8 cellular contexts compared by ENCODE assay signal in genomic region chr1:209648931-209649776, GRCh38. TPM values are rescaled to one million over a fixed set of nuclear protein-coding genes. Genes with fewer than 3 reads are reported as not detected.
DNase-seq lines count a peak whose midpoint lies in the region; ATAC-seq and TF ChIP-seq lines count a peak whose summit lies in the region.

No MANE protein-coding gene starts in this region.

- peak; percentile 66 for DNase-seq in AG08396 (ENCODE audit: low spot score)
- peak; percentile 11 for DNase-seq in LNCaP clone FGC (ENCODE audit: low read depth)
- DNase-seq in NCI-H82 (lab: John Stamatoyannopoulos, UW): no peak
- no peak for DNase-seq in DMS79 treated with DMSO at 0.1 percent for 48 hours (lab: John Stamatoyannopoulos, UW)
- DNase-seq in stimulated activated CD8-positive, alpha-beta memory T cell treated with anti-CD3 and anti-CD28 coated beads, Interleukin-4, amount 100 ng/mL, for 48 hours: no peak

- WGBS in mesodermal cell (ENCODE audit: insufficient coverage in 2 of 2), 2 experiments: 72 to 77% methylated on average over 1 to 2 of the region's 6 CpGs

- no peaks in the 10 kb centered on the region for H3K36me3 Mint-ChIP-seq in brain

- peaks cover 75% of the 10 kb centered on the region for H3K4me1 Mint-ChIP-seq in brain

- no peak for ATAC-seq in HG03159 (IDR thresholded peaks at IDR 0.05; ENCODE audit: unreplicated experiment)

- peaks cover 3% of the 10 kb centered on the region for H3K27me3 Mint-ChIP-seq in brain

- H3K9me3 Mint-ChIP-seq in brain: no peaks in the 10 kb centered on the region

- H3K27ac ChIP-seq in mesodermal cell (ENCODE audit: low read depth, low read length, severe bottlenecking): peak overlapping the region; percentile 13

- H3K36me3 ChIP-seq in mesodermal cell (ENCODE audit: control insufficient read depth, insufficient read depth, low read length): no peaks in the 10 kb centered on the region

- H3K9me3 ChIP-seq in mesodermal cell (ENCODE audit: control insufficient read depth, low read length): no peaks in the 10 kb centered on the region

- H3K4me3 Mint-ChIP-seq in brain: peak overlapping the region in 1 of 5 experiments; percentile 24

- TF ChIP-seq CTCF in LNCaP clone FGC (IDR thresholded peaks at IDR 0.05; ENCODE audit: control insufficient read depth, extremely low read depth, insufficient read depth) (no peak), brain (conservative IDR thresholded peaks at IDR 0.05) (no peak)

- no peak overlapping the region for H3K4me3 ChIP-seq in LNCaP clone FGC (ENCODE audit: low read depth, low read length)
- no peak overlapping the region for H3K4me3 ChIP-seq in mesodermal cell (ENCODE audit: extremely low read depth, insufficient read depth, low read length, poor library complexity, severe bottlenecking)

- H3K27ac Mint-ChIP-seq in brain: peak overlapping the region in 3 of 5 experiments; percentile 21 to 93 (median 52)

- peaks cover 5% of the 10 kb centered on the region for H3K4me1 ChIP-seq in mesodermal cell (ENCODE audit: control insufficient read depth, insufficient read depth, low read length, poor library complexity, severe bottlenecking)

RNA-seq across cellular contexts. Expression of gene LAMB3, which starts 3.1 kb away (rescaled TPM):
- 1.7 TPM for polyA plus RNA-seq in brain (ENCODE audit: insufficient read depth, low read depth, low replicate concordance)
- 1.2 TPM for polyA plus RNA-seq in mesodermal cell (2013, experiment 1 of 2)
- 1.3 TPM for polyA plus RNA-seq in mesodermal cell (2013, experiment 2 of 2)

RNA-seq across cellular contexts. Expression of gene G0S2, which starts 26.1 kb away (rescaled TPM):
- 3.5 TPM for polyA plus RNA-seq in brain (ENCODE audit: insufficient read depth, low read depth, low replicate concordance)
- polyA plus RNA-seq in mesodermal cell (2013, experiment 1 of 2): 17.2 TPM
- 16.3 TPM for polyA plus RNA-seq in mesodermal cell (2013, experiment 2 of 2)

RNA-seq across cellular contexts. Expression of gene HSD11B1, which starts 55.5 kb away (rescaled TPM):
- 5.9 TPM for polyA plus RNA-seq in brain (ENCODE audit: insufficient read depth, low read depth, low replicate concordance)
- not detected for polyA plus RNA-seq in mesodermal cell (2013, experiment 1 of 2)
- not detected for polyA plus RNA-seq in mesodermal cell (2013, experiment 2 of 2)

Comparison
In these comparisons a context has a peak if more than half of its experiments do, and no peak if none do; other contexts are left out.
1. DNase-seq: peak in AG08396 (single experiment) and LNCaP clone FGC (single experiment); none in NCI-H82 (single experiment), DMS79 treated with DMSO at 0.1 percent for 48 hours (single experiment) and stimulated activated CD8-positive, alpha-beta memory T cell treated with anti-CD3 and anti-CD28 coated beads, Interleukin-4, amount 100 ng/mL, for 48 hours (single experiment).